ENCODE assay signal across 10 cellular contexts in the genomic region with DNA sequence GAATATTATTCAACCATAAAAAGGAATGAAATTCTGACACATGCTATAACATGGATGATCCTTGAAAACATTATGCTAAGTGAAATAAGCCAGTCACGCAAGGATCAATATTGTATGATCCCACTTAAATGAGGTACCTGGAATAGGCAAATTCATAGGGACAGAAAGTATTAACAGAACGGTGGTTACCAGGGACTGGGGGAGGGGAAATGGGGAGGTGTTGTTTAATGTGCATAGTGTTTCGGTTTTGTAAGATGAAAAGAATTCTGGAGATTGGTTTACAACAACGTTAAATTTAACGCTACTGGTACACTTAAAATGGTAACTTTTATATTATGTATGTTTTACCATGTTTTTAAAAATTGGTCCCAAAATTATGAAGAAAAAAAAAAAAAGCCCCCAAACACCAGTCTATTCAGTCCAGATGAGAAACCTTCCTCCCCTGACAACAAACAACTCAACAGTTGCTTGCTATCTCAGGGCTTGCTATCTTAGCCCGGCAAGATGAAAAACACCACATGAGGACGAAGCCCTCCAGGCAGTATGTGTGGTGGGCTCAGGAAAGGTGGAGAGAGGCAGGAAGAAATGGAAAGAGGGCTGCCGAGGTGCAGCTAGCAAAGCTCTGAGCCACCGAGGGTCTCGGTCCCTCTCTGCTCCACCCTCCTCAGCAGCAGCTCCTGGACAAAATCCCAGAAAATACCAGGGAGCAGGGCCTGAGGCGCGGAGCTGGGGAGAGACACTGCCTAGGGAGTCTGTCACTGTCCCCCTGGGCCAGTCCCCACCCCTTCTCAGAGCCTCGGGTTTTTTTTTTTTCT. TPM values are rescaled to one million over a fixed set of nuclear protein-coding genes. Genes with fewer than 3 reads are reported as not detected.
DNase-seq lines count a peak whose midpoint lies in the region; ATAC-seq, FAIRE-seq and TF ChIP-seq lines count a peak whose summit lies in the region.
"Had no signal": no experiment of that assay in that cellular context is flagged by ENCODE, and none has a peak within 500 bp of the region (broad histone marks: within the 10 kb centered on the region; RNA-seq: fewer than 3 reads in every experiment).

No MANE protein-coding gene starts in this region.

- peaks cover 92% of the 10 kb centered on the region for H3K4me1 Mint-ChIP-seq in CD8-positive, alpha-beta T cell (ENCODE audit: low read depth)

- TF ChIP-seq POLR2A in endothelial cell of umbilical vein (IDR thresholded peaks at IDR 0.05; ENCODE audit: low read depth, low read length), result no peak
- no peak for TF ChIP-seq POLR2A in ovary (IDR thresholded peaks at IDR 0.05)
- TF ChIP-seq POLR2A in GM12891 (IDR thresholded peaks at IDR 0.05; ENCODE audit: low read depth, low read length), result no peak

- peak overlapping the region; percentile 72 for H3K4me3 ChIP-seq in CD8-positive, alpha-beta T cell (ENCODE audit: low read depth, low read length)
- no peak overlapping the region for H3K4me3 ChIP-seq in RWPE2 (ENCODE audit: severe bottlenecking)
- no peak overlapping the region for H3K4me3 ChIP-seq in endothelial cell of umbilical vein (replicated peaks in 1 of 3; ENCODE audit: insufficient read depth in 1 of 3, low read depth in 1 of 3, low read length in 3 of 3)
- no peak overlapping the region for H3K4me3 ChIP-seq in ovary

- H3K4me1 ChIP-seq in CD8-positive, alpha-beta T cell (ENCODE audit: insufficient read depth, low read length), result peaks cover 93% of the 10 kb centered on the region
- peaks cover 35% of the 10 kb centered on the region for H3K4me1 ChIP-seq in RWPE2 (ENCODE audit: insufficient read depth, poor library complexity, severe bottlenecking)
- peaks cover 18% of the 10 kb centered on the region for H3K4me1 ChIP-seq in endothelial cell of umbilical vein (ENCODE audit: control insufficient read depth, extremely low read depth, insufficient read depth, low read length)
- H3K4me1 ChIP-seq in ovary (ENCODE audit: insufficient read depth), result peaks cover 15% of the 10 kb centered on the region

- TF ChIP-seq CTCF in CD8-positive, alpha-beta T cell (IDR thresholded peaks at IDR 0.05), result no peak
- TF ChIP-seq CTCF in RWPE2 (IDR thresholded peaks at IDR 0.05; ENCODE audit: poor library complexity, severe bottlenecking), result no peak
- TF ChIP-seq CTCF in endothelial cell of umbilical vein (IDR thresholded peaks at IDR 0.05; ENCODE audit: extremely low read depth in 1 of 2, insufficient read depth in 1 of 2, low read depth in 1 of 2, low read length in 2 of 2), result no peak
- TF ChIP-seq CTCF in ovary (IDR thresholded peaks at IDR 0.05), result no peak

- peak overlapping the region; percentile 87 for H3K4me3 Mint-ChIP-seq in CD8-positive, alpha-beta T cell

- H3K4me2 ChIP-seq in endothelial cell of umbilical vein (ENCODE audit: insufficient read depth, low read length), result no peak overlapping the region

- H3K9me3 ChIP-seq in CD8-positive, alpha-beta T cell (ENCODE audit: low read length), result no peaks in the 10 kb centered on the region
- H3K9me3 ChIP-seq in RWPE2 (ENCODE audit: severe bottlenecking), result no peaks in the 10 kb centered on the region
- no peaks in the 10 kb centered on the region for H3K9me3 ChIP-seq in endothelial cell of umbilical vein (replicated peaks; ENCODE audit: control insufficient read depth, insufficient read depth, low read length)
- H3K9me3 ChIP-seq in ovary, result no peaks in the 10 kb centered on the region

- CTCF ChIA-PET in CD8-positive, alpha-beta T cell (lab: Charles Lee), result interaction anchor here (1.0 to 34.6 kb wide), 8 partner anchors 12 to 323 kb away, joined by 3 to 1393 read pairs (median 8); no protein-coding TSS in a partner anchor
- CTCF ChIA-PET in endothelial cell of umbilical vein (lab: Charles Lee), result interaction anchor here (1.2 to 3.3 kb wide), 5 partner anchors 12 to 42 kb away, joined by 3 to 29 read pairs (median 9); no protein-coding TSS in a partner anchor

- peaks cover 51% of the 10 kb centered on the region for H3K36me3 Mint-ChIP-seq in CD8-positive, alpha-beta T cell

- dilution Hi-C loops in endothelial cell of umbilical vein (cut with MboI; ENCODE audit: extremely low pct_ligation_motif_present, low sequenced_read_pairs), result no loop called here

- FAIRE-seq in endothelial cell of umbilical vein (lab: Jason Lieb, UNC), result no peak
- FAIRE-seq in GM12891 (lab: Jason Lieb, UNC), result no peak
- FAIRE-seq in GM19239 (lab: Jason Lieb, UNC), result no peak
- FAIRE-seq: bronchial epithelial cell had no signal

- no peaks in the 10 kb centered on the region for H3K9me3 Mint-ChIP-seq in CD8-positive, alpha-beta T cell

- peak in 1 of 7 experiments; percentile 33 for DNase-seq in CD8-positive, alpha-beta T cell
- DNase-seq in RWPE2 (ENCODE audit: low spot score), result no peak
- no peak for DNase-seq in endothelial cell of umbilical vein (ENCODE audit: low read depth, low spot score)
- no peak for DNase-seq in ovary
- DNase-seq in GM12891 (ENCODE audit: insufficient read length, low spot score), result no peak
- no peak for DNase-seq in GM19240 (ENCODE audit: insufficient read length, low spot score)
- no peak for DNase-seq in SK-N-DZ (ENCODE audit: low spot score)
- no peak for DNase-seq in GM19239 (ENCODE audit: insufficient read length, low spot score)

- WGBS in ovary, 3 donors, result 27 to 40% (median 34%) methylated on average over 13 of the region's 13 CpGs

- peak overlapping the region; percentile 96 for H3K27ac Mint-ChIP-seq in CD8-positive, alpha-beta T cell

- H3K27ac ChIP-seq in CD8-positive, alpha-beta T cell (ENCODE audit: low read depth, low read length), result peak overlapping the region; percentile 71
- H3K27ac ChIP-seq in RWPE2 (ENCODE audit: poor library complexity, severe bottlenecking) (peak overlapping the region; percentile 93), endothelial cell of umbilical vein (ENCODE audit: insufficient read depth, low read depth, low read length) (peak overlapping the region; percentile 55), ovary (peak overlapping the region; percentile 53 to 63)

- peak overlapping the region; percentile 56 for H3K9ac ChIP-seq in endothelial cell of umbilical vein (replicated peaks; ENCODE audit: extremely low read depth, insufficient read depth, low read length)

- peaks cover 41% of the 10 kb centered on the region for H3K36me3 ChIP-seq in CD8-positive, alpha-beta T cell (ENCODE audit: insufficient read depth, low read length)
- H3K36me3 ChIP-seq in RWPE2 (ENCODE audit: low read depth) (peaks cover 49% of the 10 kb centered on the region), endothelial cell of umbilical vein (ENCODE audit: control insufficient read depth in 2 of 2, extremely low read depth in 1 of 2, insufficient read depth in 2 of 2, low read length in 2 of 2) (peaks cover 0 to 8% of the 10 kb centered on the region in 2 experiments), ovary (no peaks in the 10 kb centered on the region)

- H3K9me1 ChIP-seq in endothelial cell of umbilical vein (replicated peaks; ENCODE audit: control insufficient read depth, extremely low read depth, insufficient read depth, low read length), result no peaks in the 10 kb centered on the region

- no peaks in the 10 kb centered on the region for H3K27me3 ChIP-seq in CD8-positive, alpha-beta T cell (ENCODE audit: insufficient read depth, low read length)
- H3K27me3 ChIP-seq in RWPE2 (ENCODE audit: insufficient read depth, poor library complexity, severe bottlenecking) (no peaks in the 10 kb centered on the region), endothelial cell of umbilical vein (ENCODE audit: control insufficient read depth in 2 of 2, insufficient read depth in 2 of 2, low read length in 2 of 2) (no peaks in the 10 kb centered on the region), ovary (no peaks in the 10 kb centered on the region)

- no peak for TF ChIP-seq EP300 in ovary (IDR thresholded peaks at IDR 0.05)

- no peaks in the 10 kb centered on the region for H3K27me3 Mint-ChIP-seq in CD8-positive, alpha-beta T cell (ENCODE audit: low read depth)

- peak; percentile 12 for ATAC-seq in CD8-positive, alpha-beta T cell
- ATAC-seq in RWPE2 (ENCODE audit: low read depth), result no peak

- no peaks in the 10 kb centered on the region for H4K20me1 ChIP-seq in endothelial cell of umbilical vein (replicated peaks; ENCODE audit: control insufficient read depth, extremely low read depth, insufficient read depth, low read length)

- no TSS peak for BruUV-seq in endothelial cell of umbilical vein (replicated peaks; lab: Mats Ljungman, UMichigan)

- no peaks in the 10 kb centered on the region for H3K79me2 ChIP-seq in endothelial cell of umbilical vein (ENCODE audit: control insufficient read depth, insufficient read depth, low read length)

- POLR2A ChIA-PET in CD8-positive, alpha-beta T cell (lab: Charles Lee), result interaction anchor here (1.0 to 3.5 kb wide), 9 partner anchors 9 to 39 kb away, joined by 3 to 43 read pairs (median 6); no protein-coding TSS in a partner anchor
- POLR2A ChIA-PET in endothelial cell of umbilical vein (lab: Charles Lee), result interaction anchor here (0.7 to 1.1 kb wide), 2 partner anchors 28 to 40 kb away, joined by 4 to 6 read pairs; no protein-coding TSS in a partner anchor

- intact Hi-C loops in CD8-positive, alpha-beta T cell (cut with DNase I, micrococcal nuclease), result loop anchor here (1.0 kb wide), 3 partner anchors 8 to 27 kb away; a partner anchor contains a TSS
- intact Hi-C loops in endothelial cell of umbilical vein (cut with micrococcal nuclease), result no loop called here
- intact Hi-C loops in ovary (cut with DNase I), result no loop called here

- peak overlapping the region; percentile 76 for H2AFZ ChIP-seq in endothelial cell of umbilical vein (ENCODE audit: low read depth, low read length)

RNA-seq across cellular contexts. Expression of a gene that starts 8.5 kb away (rescaled TPM):
- 10 to 100 TPM; 17.1 to 18.3 TPM for total RNA-seq in CD8-positive, alpha-beta T cell
- 2.3 and 2.5 TPM in 2 replicates for total RNA-seq in endothelial cell of umbilical vein
- polyA plus RNA-seq in endothelial cell of umbilical vein, result 1.5 and 1.8 TPM in 2 replicates
- polyA plus RNA-seq in endothelial cell of umbilical vein (2011; cell fraction: cytosol; rRNA removed), result 1.1 and 1.3 TPM in 2 replicates
- 1.5 and 1.6 TPM in 2 replicates for polyA plus RNA-seq in endothelial cell of umbilical vein (2011; cell fraction: nucleus; rRNA removed)
- polyA plus RNA-seq in endothelial cell of umbilical vein (2012), result 1.3 and 1.4 TPM in 2 replicates
- 2.1 and 2.2 TPM in 2 replicates for polyA minus RNA-seq in endothelial cell of umbilical vein
- polyA minus RNA-seq in endothelial cell of umbilical vein (2011; cell fraction: cytosol; rRNA and poly(A)+ RNA removed), result 7.4 TPM
- polyA minus RNA-seq in endothelial cell of umbilical vein (2011; cell fraction: nucleus; rRNA and poly(A)+ RNA removed), result 1.8 TPM in 2 replicates
- 10 to 100 TPM in 1 of 7 donors, 1 to 10 TPM in 6; 2.7 to 53.2 (median 3.7) TPM for total RNA-seq in ovary
- polyA plus RNA-seq in ovary, result 1 to 10 TPM; 1.2 to 1.5 TPM
- polyA plus RNA-seq in GM12891 (2012; ENCODE audit: low read depth, missing spikeins), result 0.12 TPM
- polyA plus RNA-seq in SK-N-DZ (2014; cell fraction: cytosol; rRNA removed), result 1.3 and 1.6 TPM in 2 replicates
- polyA plus RNA-seq in SK-N-DZ (2014; cell fraction: nucleus; rRNA removed), result 0.13 and 0.60 TPM in 2 replicates

RNA-seq across cellular contexts. Expression of a gene that starts 43.6 kb away (rescaled TPM):
- not detected for total RNA-seq in CD8-positive, alpha-beta T cell
- total RNA-seq in endothelial cell of umbilical vein, result not detected in 2 replicates
- polyA plus RNA-seq in endothelial cell of umbilical vein, result not detected in 2 replicates
- not detected in 2 replicates for polyA plus RNA-seq in endothelial cell of umbilical vein (2011; cell fraction: cytosol; rRNA removed)
- not detected in 2 replicates for polyA plus RNA-seq in endothelial cell of umbilical vein (2011; cell fraction: nucleus; rRNA removed)
- not detected in 2 replicates for polyA plus RNA-seq in endothelial cell of umbilical vein (2012)
- polyA minus RNA-seq in endothelial cell of umbilical vein, result not detected in 2 replicates
- polyA minus RNA-seq in endothelial cell of umbilical vein (2011; cell fraction: cytosol; rRNA and poly(A)+ RNA removed), result not detected
- not detected in 2 replicates for polyA minus RNA-seq in endothelial cell of umbilical vein (2011; cell fraction: nucleus; rRNA and poly(A)+ RNA removed)
- 100 to 1,000 TPM; 111 to 457 (median 270) TPM for total RNA-seq in ovary
- polyA plus RNA-seq in ovary, result 100 to 1,000 TPM; 112 to 296 TPM
- not detected for polyA plus RNA-seq in GM12891 (2012; ENCODE audit: low read depth, missing spikeins)
- 1.4 and 1.8 TPM in 2 replicates for polyA plus RNA-seq in SK-N-DZ (2014; cell fraction: cytosol; rRNA removed)
- polyA plus RNA-seq in SK-N-DZ (2014; cell fraction: nucleus; rRNA removed), result 0.33 and 0.57 TPM in 2 replicates
- total RNA-seq: bronchial epithelial cell, RPMI7951 had no signal

Comparison
In these comparisons a context has a peak if more than half of its experiments do, and no peak if none do; other contexts are left out.
1. RNA of a gene that starts 43.6 kb away (total RNA-seq): 111 to 457 TPM in ovary; not detected in endothelial cell of umbilical vein and not detected in CD8-positive, alpha-beta T cell; every median in the first group is over 10 times any median in the second.
2. intact Hi-C loops: an anchor here in CD8-positive, alpha-beta T cell (1.0 kb wide); none called in endothelial cell of umbilical vein and ovary.
3. Peak in every context shown above with its lines, with median percentiles within 50 percentile points of each other: H3K27ac ChIP-seq.